In the genomic region with DNA sequence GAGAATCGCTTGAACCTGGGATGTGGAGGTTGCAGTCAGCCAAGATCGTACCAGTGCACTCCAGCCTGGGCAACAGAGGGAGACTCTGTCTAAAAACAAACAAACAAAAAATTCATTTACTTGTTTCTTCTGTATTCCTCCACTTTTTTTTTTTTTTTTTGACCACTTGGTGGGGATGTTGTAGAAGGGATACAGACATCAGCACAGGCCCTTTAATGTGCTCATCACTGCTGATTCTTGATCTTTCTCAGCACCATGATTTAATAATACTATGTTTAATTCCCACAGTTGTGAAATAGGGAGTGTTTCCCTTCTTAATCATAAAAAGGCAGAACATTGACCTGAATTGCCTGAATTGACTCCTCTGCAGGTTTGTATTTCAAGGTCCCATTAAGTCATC, we compare ENCODE assay signal across 2 cellular contexts.
TF ChIP-seq lines count a peak whose summit lies in the region.

No MANE protein-coding gene starts in this region.

TF ChIP-seq in SK-N-SH, 30 proteins besides CTCF, POLR2A, EP300 and RAD21 (continued from another document):
- TF ChIP-seq, protein P1, sequence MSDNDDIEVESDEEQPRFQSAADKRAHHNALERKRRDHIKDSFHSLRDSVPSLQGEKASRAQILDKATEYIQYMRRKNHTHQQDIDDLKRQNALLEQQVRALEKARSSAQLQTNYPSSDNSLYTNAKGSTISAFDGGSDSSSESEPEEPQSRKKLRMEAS (IDR thresholded peaks at IDR 0.05; ENCODE audit: low read depth), result no peak
- TF ChIP-seq RCOR1 (IDR thresholded peaks at IDR 0.05; ENCODE audit: low read length) (no peak), PBX3 (IDR thresholded peaks at IDR 0.05) (no peak), TEAD4 (IDR thresholded peaks at IDR 0.05; ENCODE audit: borderline replicate concordance, insufficient read depth) (no peak), MEF2A (IDR thresholded peaks at IDR 0.05; ENCODE audit: borderline replicate concordance, low read depth) (no peak), NRF1 (IDR thresholded peaks at IDR 0.05; ENCODE audit: low read depth, low read length) (no peak), EZH2phosphoT487 (IDR thresholded peaks at IDR 0.05; ENCODE audit: borderline replicate concordance, low read depth) (no peak), REST (IDR thresholded peaks at IDR 0.05; ENCODE audit: low read depth, low read length) (no peak), CHD2 (IDR thresholded peaks at IDR 0.05; ENCODE audit: low read length, partially characterized antibody) (no peak), SMC3 (IDR thresholded peaks at IDR 0.05; ENCODE audit: low read depth, low read length) (no peak), ZBTB33 (IDR thresholded peaks at IDR 0.05; ENCODE audit: borderline replicate concordance, low read depth) (no peak), IRF3 (IDR thresholded peaks at IDR 0.05; ENCODE audit: low read depth, low read length) (no peak), NFIC (IDR thresholded peaks at IDR 0.05; ENCODE audit: borderline replicate concordance) (no peak)

TF ChIP-seq in SK-N-SH treated with all-trans-retinoic acid at 6 μM for 48 hours, 23 proteins besides CTCF, POLR2A, EP300 and RAD21 (continued from another document):
- no peak for TF ChIP-seq POU6F1 (CRISPR knock-in tag; IDR thresholded peaks at IDR 0.05; ENCODE audit: borderline replicate concordance, low read depth)
- no peak for TF ChIP-seq ZFP30 (CRISPR knock-in tag; IDR thresholded peaks at IDR 0.05)
- TF ChIP-seq BACH2 (CRISPR knock-in tag; IDR thresholded peaks at IDR 0.05; ENCODE audit: borderline replicate concordance), result no peak
- no peak for TF ChIP-seq ESRRG (CRISPR knock-in tag; IDR thresholded peaks at IDR 0.05)
- TF ChIP-seq RARB (CRISPR knock-in tag; IDR thresholded peaks at IDR 0.05), result no peak
- TF ChIP-seq ZFP3 (CRISPR knock-in tag; IDR thresholded peaks at IDR 0.05), result no peak
